ENCODE assay signal across 9 cellular contexts in genomic region chr2:207796585-207797350, GRCh38. TPM values are rescaled to one million over a fixed set of nuclear protein-coding genes. Genes with fewer than 3 reads are reported as not detected.
DNase-seq lines count a peak whose midpoint lies in the region; ATAC-seq lines count a peak whose summit lies in the region.
"Had no signal": no experiment of that assay in that cellular context is flagged by ENCODE, and none has a peak within 500 bp of the region (broad histone marks: within the 10 kb centered on the region; RNA-seq: fewer than 3 reads in every experiment).

No MANE protein-coding gene starts in this region.

- H3K9me3 ChIP-seq in ectodermal cell (ENCODE audit: control insufficient read depth, low read length) (no peaks in the 10 kb centered on the region), mucosa of rectum (ENCODE audit: control insufficient read depth in 2 of 2, low read length in 2 of 2) (no peaks in the 10 kb centered on the region)

- H3K27ac ChIP-seq in ectodermal cell (ENCODE audit: insufficient read depth, low read depth, low read length, poor library complexity, severe bottlenecking): peak overlapping the region; percentile 57
- peak overlapping the region; percentile 56 to 79 for H3K27ac ChIP-seq in mucosa of rectum (ENCODE audit: low read depth in 2 of 2, low read length in 2 of 2)

- no peak for ATAC-seq in HG03520 (IDR thresholded peaks at IDR 0.05; ENCODE audit: unreplicated experiment)

- no peak overlapping the region for H3K4me3 ChIP-seq in ectodermal cell (ENCODE audit: insufficient read depth, low read depth, low read length)
- H3K4me3 ChIP-seq in mucosa of rectum (ENCODE audit: low read length in 2 of 2): no peak overlapping the region

- peak overlapping the region in 1 of 2 donors; percentile 36 for H3K9ac ChIP-seq in mucosa of rectum (ENCODE audit: low read depth in 1 of 2, low read length in 2 of 2)

- 66 to 67% methylated on average over 8 of the region's 8 CpGs for WGBS in ectodermal cell, 2 experiments

- H3K36me3 ChIP-seq in ectodermal cell (ENCODE audit: control insufficient read depth, insufficient read depth, low read length): no peaks in the 10 kb centered on the region
- no peaks in the 10 kb centered on the region for H3K36me3 ChIP-seq in mucosa of rectum (ENCODE audit: control insufficient read depth in 2 of 2, insufficient read depth in 2 of 2, low read length in 2 of 2)

- DNase-seq in EH (ENCODE audit: low read depth) (peak; percentile 48), NCI-H2171 treated with DMSO at 0.1 percent for 48 hours (lab: John Stamatoyannopoulos, UW) (peak; percentile 70), putamen (ENCODE audit: low spot score) (no peak), T1000 (lab: John Stamatoyannopoulos, UW) (no peak)
- DNase-seq in stimulated activated CD8-positive, alpha-beta memory T cell treated with anti-CD3 and anti-CD28 coated beads, Interleukin-4, amount 100 ng/mL, for 48 hours: no peak
- DNase-seq: DND-41 had no signal

- peaks cover 5% of the 10 kb centered on the region for H3K4me1 ChIP-seq in ectodermal cell (ENCODE audit: control insufficient read depth, insufficient read depth, low read length)
- peaks cover 11 to 24% of the 10 kb centered on the region in 2 donors for H3K4me1 ChIP-seq in mucosa of rectum (ENCODE audit: control insufficient read depth in 2 of 2, insufficient read depth in 2 of 2, low read length in 2 of 2)

- H3K27me3 ChIP-seq in ectodermal cell (ENCODE audit: control insufficient read depth, insufficient read depth, low read length, poor library complexity, severe bottlenecking) (no peaks in the 10 kb centered on the region), mucosa of rectum (ENCODE audit: control insufficient read depth in 2 of 2, insufficient read depth in 2 of 2, low read length in 2 of 2) (no peaks in the 10 kb centered on the region)

RNA-seq across cellular contexts. Expression of gene FZD5, which starts 27.1 kb away (rescaled TPM):
- polyA plus RNA-seq in ectodermal cell (2013, experiment 1 of 4): 10.9 TPM
- 23.8 TPM for polyA plus RNA-seq in ectodermal cell (2013, experiment 2 of 4)
- 13.5 TPM for polyA plus RNA-seq in ectodermal cell (2013, experiment 3 of 4)
- 18.1 TPM for polyA plus RNA-seq in ectodermal cell (2013, experiment 4 of 4)

Comparison
In these comparisons a context has a peak if more than half of its experiments do, and no peak if none do; other contexts are left out.
1. DNase-seq: peak in EH (single experiment) and NCI-H2171 treated with DMSO at 0.1 percent for 48 hours (single experiment); none in putamen (single experiment), stimulated activated CD8-positive, alpha-beta memory T cell treated with anti-CD3 and anti-CD28 coated beads, Interleukin-4, amount 100 ng/mL, for 48 hours (single experiment) and T1000 (single experiment).